9 cellular contexts compared by ENCODE assay signal in the genomic region with DNA sequence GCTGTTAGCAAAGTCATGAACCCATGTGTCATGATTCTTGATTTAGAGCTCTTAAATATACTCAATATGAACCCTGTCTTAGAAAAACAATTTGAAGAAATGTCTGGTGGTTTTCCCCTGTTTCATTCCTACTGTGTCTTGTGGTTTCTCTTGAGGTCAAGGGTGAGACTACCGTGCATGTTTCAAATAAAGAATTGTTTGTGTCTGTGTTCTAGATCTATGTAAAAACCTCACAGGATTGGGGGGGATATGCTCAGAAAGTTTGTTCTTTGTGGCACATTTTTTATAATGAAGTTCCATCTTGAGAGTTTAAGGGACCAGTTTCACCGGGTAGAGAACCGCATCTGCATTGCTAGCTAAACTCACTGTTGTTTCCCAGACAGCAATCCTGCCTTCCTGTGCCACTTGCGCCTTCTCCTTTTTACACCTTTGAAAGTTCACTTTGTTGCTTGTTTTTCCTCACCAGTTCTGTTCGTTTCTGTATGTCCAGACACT. TPM values are rescaled to one million over a fixed set of nuclear protein-coding genes. Genes with fewer than 3 reads are reported as not detected.
DNase-seq lines count a peak whose midpoint lies in the region; ATAC-seq and TF ChIP-seq lines count a peak whose summit lies in the region.
"Had no signal": no experiment of that assay in that cellular context is flagged by ENCODE, and none has a peak within 500 bp of the region (broad histone marks: within the 10 kb centered on the region; RNA-seq: fewer than 3 reads in every experiment).

No MANE protein-coding gene starts in this region.

- ATAC-seq in GM21423 (IDR thresholded peaks at IDR 0.05; ENCODE audit: unreplicated experiment), result peak; percentile 61
- ATAC-seq: Panc1 had no signal

- H3K4me3 ChIP-seq in HL-60 (replicated peaks; ENCODE audit: insufficient read depth, low read length), result no peak overlapping the region
- H3K4me3 ChIP-seq in A673 (ENCODE audit: low read depth, low read length, poor library complexity, severe bottlenecking), result no peak overlapping the region

- DNase-seq in EH (ENCODE audit: low read depth), result peak; percentile 70
- DNase-seq in HL-60 (ENCODE audit: low read depth in 1 of 2, low spot score in 1 of 2), result peak in 1 of 2 experiments; percentile 21
- DNase-seq in activated T-helper 2 cell treated with anti-CD3 and anti-CD28 coated beads, Interferon-gamma antibody, Interleukin-2, Interleukin-4, amounts not matched to agents 10 μg/mL and 5 μg/mL and 100 μg/mL, durations not matched to agents 14 hours and 24 hours and 36 hours (ENCODE audit: low spot score), result no peak
- no peak for DNase-seq in mesothelial cell of epicardium (ENCODE audit: low spot score in 2 of 2, unreplicated experiment in 2 of 2)
- no peak for DNase-seq in NCI-H187 (lab: John Stamatoyannopoulos, UW)
- no peak for DNase-seq in A673 (ENCODE audit: low spot score)
- DNase-seq in erythroblast (lab: John Stamatoyannopoulos, UW), result no peak

- no peaks in the 10 kb centered on the region for H3K36me3 ChIP-seq in A673 (ENCODE audit: insufficient read depth, low read length, poor library complexity, severe bottlenecking)

- no peaks in the 10 kb centered on the region for H3K9me3 ChIP-seq in A673 (ENCODE audit: low read depth, low read length, poor library complexity, severe bottlenecking)

- no peaks in the 10 kb centered on the region for H3K9me3 Mint-ChIP-seq in activated T-helper 2 cell treated with anti-CD3 and anti-CD28 coated beads, Interferon-gamma antibody, Interleukin-2, Interleukin-4, amounts not matched to agents 10 μg/mL and 5 μg/mL and 100 μg/mL, durations not matched to agents 14 hours and 24 hours and 36 hours
- no peaks in the 10 kb centered on the region for H3K9me3 Mint-ChIP-seq in mesothelial cell of epicardium

- H3K4me1 Mint-ChIP-seq in activated T-helper 2 cell treated with anti-CD3 and anti-CD28 coated beads, Interferon-gamma antibody, Interleukin-2, Interleukin-4, amounts not matched to agents 10 μg/mL and 5 μg/mL and 100 μg/mL, durations not matched to agents 14 hours and 24 hours and 36 hours (ENCODE audit: low read depth), result peaks cover 61% of the 10 kb centered on the region
- peaks cover 59% of the 10 kb centered on the region for H3K4me1 Mint-ChIP-seq in mesothelial cell of epicardium

- H3K27ac ChIP-seq in HL-60 (replicated peaks) (peak overlapping the region; percentile 61), A673 (ENCODE audit: low read depth, low read length, poor library complexity, severe bottlenecking) (no peak overlapping the region)

- peak overlapping the region; percentile 50 for H3K4me3 Mint-ChIP-seq in activated T-helper 2 cell treated with anti-CD3 and anti-CD28 coated beads, Interferon-gamma antibody, Interleukin-2, Interleukin-4, amounts not matched to agents 10 μg/mL and 5 μg/mL and 100 μg/mL, durations not matched to agents 14 hours and 24 hours and 36 hours (ENCODE audit: low read depth)
- H3K4me3 Mint-ChIP-seq in mesothelial cell of epicardium, result no peak overlapping the region

- BruUV-seq in A673 (replicated peaks; lab: Mats Ljungman, UMichigan), result no TSS peak

- peaks cover 20% of the 10 kb centered on the region for H3K36me3 Mint-ChIP-seq in activated T-helper 2 cell treated with anti-CD3 and anti-CD28 coated beads, Interferon-gamma antibody, Interleukin-2, Interleukin-4, amounts not matched to agents 10 μg/mL and 5 μg/mL and 100 μg/mL, durations not matched to agents 14 hours and 24 hours and 36 hours (ENCODE audit: low read depth)
- H3K36me3 Mint-ChIP-seq in mesothelial cell of epicardium, result peaks cover 4% of the 10 kb centered on the region

- H3K27me3 ChIP-seq in HL-60 (ENCODE audit: insufficient read depth, poor library complexity, severe bottlenecking), result no peaks in the 10 kb centered on the region
- no peaks in the 10 kb centered on the region for H3K27me3 ChIP-seq in A673 (replicated peaks; ENCODE audit: insufficient read depth, low read depth, low read length, poor library complexity)

- TF ChIP-seq CTCF in HL-60 (IDR thresholded peaks at IDR 0.05; ENCODE audit: insufficient read depth, low read length) (no peak), mesothelial cell of epicardium (IDR thresholded peaks at IDR 0.05; ENCODE audit: unreplicated experiment) (no peak), A673 (conservative IDR thresholded peaks at IDR 0.05; ENCODE audit: low read depth, low read length) (no peak)

- CTCF ChIA-PET in A673 (lab: Charles Lee), result no interaction called here

- H3K27ac Mint-ChIP-seq in activated T-helper 2 cell treated with anti-CD3 and anti-CD28 coated beads, Interferon-gamma antibody, Interleukin-2, Interleukin-4, amounts not matched to agents 10 μg/mL and 5 μg/mL and 100 μg/mL, durations not matched to agents 14 hours and 24 hours and 36 hours, result peak overlapping the region; percentile 83
- H3K27ac Mint-ChIP-seq in mesothelial cell of epicardium, result peak overlapping the region; percentile 81

- no peaks in the 10 kb centered on the region for H3K4me1 ChIP-seq in A673 (ENCODE audit: insufficient read depth, low read length, poor library complexity, severe bottlenecking)

- H3K27me3 Mint-ChIP-seq in activated T-helper 2 cell treated with anti-CD3 and anti-CD28 coated beads, Interferon-gamma antibody, Interleukin-2, Interleukin-4, amounts not matched to agents 10 μg/mL and 5 μg/mL and 100 μg/mL, durations not matched to agents 14 hours and 24 hours and 36 hours (ENCODE audit: low read depth), result no peaks in the 10 kb centered on the region
- H3K27me3 Mint-ChIP-seq in mesothelial cell of epicardium (ENCODE audit: low read depth), result no peaks in the 10 kb centered on the region

- TF ChIP-seq POLR2A in erythroblast (IDR thresholded peaks at IDR 0.05; ENCODE audit: low read length), result no peak

- intact Hi-C loops in activated T-helper 2 cell treated with anti-CD3 and anti-CD28 coated beads, Interferon-gamma antibody, Interleukin-2, Interleukin-4, amounts not matched to agents 10 μg/mL and 5 μg/mL and 100 μg/mL, durations not matched to agents 14 hours and 24 hours and 36 hours (cut with micrococcal nuclease), result loop anchor here (1.0 to 2.0 kb wide), 4 partner anchors 11 to 170 kb away; a partner anchor contains a TSS
- intact Hi-C loops in A673 (cut with micrococcal nuclease; ENCODE audit: unreplicated experiment), result no loop called here

- POLR2A ChIA-PET in A673 (lab: Charles Lee; ENCODE audit: low non-redundant PET), result no interaction called here

RNA-seq across cellular contexts. Expression of a gene that starts 30.9 kb away (rescaled TPM):
- 311 and 318 TPM in 2 replicates for total RNA-seq in activated T-helper 2 cell treated with anti-CD3 and anti-CD28 coated beads, Interferon-gamma antibody, Interleukin-2, Interleukin-4, amounts not matched to agents 10 μg/mL and 5 μg/mL and 100 μg/mL, durations not matched to agents 14 hours and 24 hours and 36 hours
- total RNA-seq in mesothelial cell of epicardium (58.8 to 70.0 TPM (median 63.7 TPM) in 3 replicates), A673 (2021) (307 and 310 TPM in 2 replicates)

RNA-seq across cellular contexts. Expression of a gene that starts 54.4 kb away (rescaled TPM):
- total RNA-seq in activated T-helper 2 cell treated with anti-CD3 and anti-CD28 coated beads, Interferon-gamma antibody, Interleukin-2, Interleukin-4, amounts not matched to agents 10 μg/mL and 5 μg/mL and 100 μg/mL, durations not matched to agents 14 hours and 24 hours and 36 hours, result 31.5 and 32.9 TPM in 2 replicates
- total RNA-seq in mesothelial cell of epicardium (25.2 to 29.3 TPM (median 25.9 TPM) in 3 replicates), A673 (2021) (39.6 and 40.1 TPM in 2 replicates)
